In the genomic region with DNA sequence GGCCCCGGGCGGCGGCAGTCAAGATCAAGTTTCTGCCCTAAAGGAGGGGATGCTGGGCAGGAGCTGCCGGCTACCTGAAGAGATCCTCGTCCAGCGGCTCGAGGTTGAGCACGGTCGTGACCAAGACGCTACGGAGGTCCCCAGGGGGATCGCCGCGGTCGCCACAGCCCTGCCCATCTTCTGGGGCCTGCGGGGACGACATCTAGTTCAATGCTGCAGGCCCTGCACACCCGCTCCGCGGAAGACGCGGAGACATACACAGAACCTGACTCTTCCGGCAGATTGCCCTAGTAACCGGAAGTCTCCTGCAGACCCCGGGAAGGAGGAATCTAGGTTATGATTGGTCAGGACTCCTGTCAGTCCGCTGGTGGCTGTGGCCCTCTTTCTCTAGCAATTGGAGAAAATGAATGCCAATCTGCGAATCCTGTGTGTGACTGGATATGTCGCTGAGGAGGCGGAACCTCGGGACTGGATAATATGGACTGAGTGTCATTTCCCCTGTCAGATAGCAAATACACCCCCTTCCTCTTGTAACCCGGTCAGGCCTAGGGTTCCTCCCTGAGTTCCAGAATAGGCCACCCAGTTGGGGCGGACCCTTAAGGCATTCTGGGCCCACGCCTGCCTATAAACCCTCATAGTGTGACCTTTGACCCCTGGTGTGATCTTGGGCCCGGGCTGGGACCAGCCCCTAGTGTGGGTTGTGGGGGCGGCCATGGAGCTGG, we compare ENCODE assay signal across 1 cellular context.
TF ChIP-seq lines count a peak whose summit lies in the region.

ACOT8 (minus strand) TSS at position 279 of the 722 bp plus-strand sequence; CDS start at position 202, 77 bp downstream.
ZSWIM3 (plus strand) TSS at position 501 of the 722 bp plus-strand sequence; CDS start at position 713, 212 bp downstream.

TF ChIP-seq in HepG2, 621 proteins besides CTCF, POLR2A, EP300 and RAD21 (continued from another document and continues in another):
- TF ChIP-seq, protein P1, sequence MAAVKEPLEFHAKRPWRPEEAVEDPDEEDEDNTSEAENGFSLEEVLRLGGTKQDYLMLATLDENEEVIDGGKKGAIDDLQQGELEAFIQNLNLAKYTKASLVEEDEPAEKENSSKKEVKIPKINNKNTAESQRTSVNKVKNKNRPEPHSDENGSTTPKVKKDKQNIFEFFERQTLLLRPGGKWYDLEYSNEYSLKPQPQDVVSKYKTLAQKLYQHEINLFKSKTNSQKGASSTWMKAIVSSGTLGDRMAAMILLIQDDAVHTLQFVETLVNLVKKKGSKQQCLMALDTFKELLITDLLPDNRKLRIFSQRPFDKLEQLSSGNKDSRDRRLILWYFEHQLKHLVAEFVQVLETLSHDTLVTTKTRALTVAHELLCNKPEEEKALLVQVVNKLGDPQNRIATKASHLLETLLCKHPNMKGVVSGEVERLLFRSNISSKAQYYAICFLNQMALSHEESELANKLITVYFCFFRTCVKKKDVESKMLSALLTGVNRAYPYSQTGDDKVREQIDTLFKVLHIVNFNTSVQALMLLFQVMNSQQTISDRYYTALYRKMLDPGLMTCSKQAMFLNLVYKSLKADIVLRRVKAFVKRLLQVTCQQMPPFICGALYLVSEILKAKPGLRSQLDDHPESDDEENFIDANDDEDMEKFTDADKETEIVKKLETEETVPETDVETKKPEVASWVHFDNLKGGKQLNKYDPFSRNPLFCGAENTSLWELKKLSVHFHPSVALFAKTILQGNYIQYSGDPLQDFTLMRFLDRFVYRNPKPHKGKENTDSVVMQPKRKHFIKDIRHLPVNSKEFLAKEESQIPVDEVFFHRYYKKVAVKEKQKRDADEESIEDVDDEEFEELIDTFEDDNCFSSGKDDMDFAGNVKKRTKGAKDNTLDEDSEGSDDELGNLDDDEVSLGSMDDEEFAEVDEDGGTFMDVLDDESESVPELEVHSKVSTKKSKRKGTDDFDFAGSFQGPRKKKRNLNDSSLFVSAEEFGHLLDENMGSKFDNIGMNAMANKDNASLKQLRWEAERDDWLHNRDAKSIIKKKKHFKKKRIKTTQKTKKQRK (IDR thresholded peaks at IDR 0.05; ENCODE audit: low read length): peak; percentile 100
- TF ChIP-seq CREM (IDR thresholded peaks at IDR 0.05): peak; percentile 93
- TF ChIP-seq CREM (CRISPR knock-in tag; IDR thresholded peaks at IDR 0.05): peak; percentile 39; the same call in 1 of the 2 replicates
- TF ChIP-seq FUBP1 (CRISPR knock-in tag; IDR thresholded peaks at IDR 0.05; ENCODE audit: borderline replicate concordance): 0 out of 2 replicates have a peak, but pooled peaks have one; percentile 57
- TF ChIP-seq SRSF1 (optimal IDR thresholded peaks at IDR 0.05; ENCODE audit: low read depth, low read length): peak; percentile 17
- TF ChIP-seq, protein P2, sequence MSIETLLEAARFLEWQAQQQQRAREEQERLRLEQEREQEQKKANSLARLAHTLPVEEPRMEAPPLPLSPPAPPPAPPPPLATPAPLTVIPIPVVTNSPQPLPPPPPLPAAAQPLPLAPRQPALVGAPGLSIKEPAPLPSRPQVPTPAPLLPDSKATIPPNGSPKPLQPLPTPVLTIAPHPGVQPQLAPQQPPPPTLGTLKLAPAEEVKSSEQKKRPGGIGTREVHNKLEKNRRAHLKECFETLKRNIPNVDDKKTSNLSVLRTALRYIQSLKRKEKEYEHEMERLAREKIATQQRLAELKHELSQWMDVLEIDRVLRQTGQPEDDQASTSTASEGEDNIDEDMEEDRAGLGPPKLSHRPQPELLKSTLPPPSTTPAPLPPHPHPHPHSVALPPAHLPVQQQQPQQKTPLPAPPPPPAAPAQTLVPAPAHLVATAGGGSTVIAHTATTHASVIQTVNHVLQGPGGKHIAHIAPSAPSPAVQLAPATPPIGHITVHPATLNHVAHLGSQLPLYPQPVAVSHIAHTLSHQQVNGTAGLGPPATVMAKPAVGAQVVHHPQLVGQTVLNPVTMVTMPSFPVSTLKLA (IDR thresholded peaks at IDR 0.05): no peak; the same call in 1 of the 2 replicates
- peak; percentile 93 for TF ChIP-seq ZNF598 (CRISPR knock-in tag; IDR thresholded peaks at IDR 0.05; ENCODE audit: borderline replicate concordance)
- peak; percentile 99 for TF ChIP-seq PHF8 (CRISPR knock-in tag; IDR thresholded peaks at IDR 0.05)
- TF ChIP-seq MYC (CRISPR knock-in tag; IDR thresholded peaks at IDR 0.05; ENCODE audit: borderline replicate concordance): peak; percentile 43; the same call in 1 of the 2 replicates
- TF ChIP-seq, protein P3, sequence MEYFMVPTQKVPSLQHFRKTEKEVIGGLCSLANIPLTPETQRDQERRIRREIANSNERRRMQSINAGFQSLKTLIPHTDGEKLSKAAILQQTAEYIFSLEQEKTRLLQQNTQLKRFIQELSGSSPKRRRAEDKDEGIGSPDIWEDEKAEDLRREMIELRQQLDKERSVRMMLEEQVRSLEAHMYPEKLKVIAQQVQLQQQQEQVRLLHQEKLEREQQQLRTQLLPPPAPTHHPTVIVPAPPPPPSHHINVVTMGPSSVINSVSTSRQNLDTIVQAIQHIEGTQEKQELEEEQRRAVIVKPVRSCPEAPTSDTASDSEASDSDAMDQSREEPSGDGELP (IDR thresholded peaks at IDR 0.05; ENCODE audit: borderline replicate concordance, low read depth): no peak
- TF ChIP-seq, protein P4, sequence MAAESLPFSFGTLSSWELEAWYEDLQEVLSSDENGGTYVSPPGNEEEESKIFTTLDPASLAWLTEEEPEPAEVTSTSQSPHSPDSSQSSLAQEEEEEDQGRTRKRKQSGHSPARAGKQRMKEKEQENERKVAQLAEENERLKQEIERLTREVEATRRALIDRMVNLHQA (CRISPR knock-in tag; IDR thresholded peaks at IDR 0.05): no peak
- peak; percentile 89; the same call in 1 of the 2 replicates for TF ChIP-seq ZNF740 (CRISPR knock-in tag; IDR thresholded peaks at IDR 0.05)
- peak; percentile 81; the same call in 1 of the 2 replicates for TF ChIP-seq ZNF546 (CRISPR knock-in tag; conservative IDR thresholded peaks at IDR 0.05)
- TF ChIP-seq ATF2 (CRISPR knock-in tag; IDR thresholded peaks at IDR 0.05): peak; percentile 22
- TF ChIP-seq ZBTB1 (CRISPR knock-in tag; IDR thresholded peaks at IDR 0.05; ENCODE audit: borderline replicate concordance): no peak
- peak; percentile 90 for TF ChIP-seq UBTF (CRISPR knock-in tag; IDR thresholded peaks at IDR 0.05)
- peak; percentile 67; the same call in 1 of the 2 replicates for TF ChIP-seq ZNF567 (CRISPR knock-in tag; IDR thresholded peaks at IDR 0.05; ENCODE audit: borderline replicate concordance)
- TF ChIP-seq TIGD3 (CRISPR knock-in tag; IDR thresholded peaks at IDR 0.05; ENCODE audit: borderline replicate concordance): 0 out of 2 replicates have a peak, but pooled peaks have one; percentile 13
- TF ChIP-seq ZNF841 (CRISPR knock-in tag; IDR thresholded peaks at IDR 0.05; ENCODE audit: borderline replicate concordance): no peak
- peak; percentile 56; the same call in 1 of the 2 replicates for TF ChIP-seq ZBTB4 (CRISPR knock-in tag; IDR thresholded peaks at IDR 0.05; ENCODE audit: borderline replicate concordance)
- peak; percentile 64; the same call in 1 of the 2 replicates for TF ChIP-seq ZNF280B (CRISPR knock-in tag; IDR thresholded peaks at IDR 0.05; ENCODE audit: borderline replicate concordance)
- TF ChIP-seq KDM6A (CRISPR knock-in tag; IDR thresholded peaks at IDR 0.05; ENCODE audit: low read depth): no peak
- no peak for TF ChIP-seq ZNF577 (CRISPR knock-in tag; IDR thresholded peaks at IDR 0.05; ENCODE audit: borderline replicate concordance, low read depth)
- TF ChIP-seq CCAR2 (optimal IDR thresholded peaks at IDR 0.05; ENCODE audit: low read depth, low read length): no peak
- TF ChIP-seq ZNF720 (CRISPR knock-in tag; IDR thresholded peaks at IDR 0.05): no peak
- TF ChIP-seq FOSL2 (CRISPR knock-in tag; IDR thresholded peaks at IDR 0.05): 0 out of 2 replicates have a peak, but pooled peaks have one; percentile 42
- TF ChIP-seq KLF16 (CRISPR knock-in tag; IDR thresholded peaks at IDR 0.05): peak in 1 of 2 experiments; percentile 91; a peak in 2 of 4 replicates
- TF ChIP-seq AGO2 (optimal IDR thresholded peaks at IDR 0.05; ENCODE audit: low read depth, low read length): no peak
- 0 out of 2 replicates have a peak, but pooled peaks have one; percentile 18 for TF ChIP-seq ZKSCAN1 (IDR thresholded peaks at IDR 0.05; ENCODE audit: low read length)
- no peak for TF ChIP-seq SCMH1 (CRISPR knock-in tag; IDR thresholded peaks at IDR 0.05; ENCODE audit: borderline replicate concordance)
- TF ChIP-seq PITX1 (CRISPR knock-in tag; IDR thresholded peaks at IDR 0.05): 0 out of 2 replicates have a peak, but pooled peaks have one; percentile 45
